Comparison of ENCODE assay signal across 8 cellular contexts in genomic region chr21:46636550-46637289, GRCh38. TPM values are rescaled to one million over a fixed set of nuclear protein-coding genes. Genes with fewer than 3 reads are reported as not detected.
DNase-seq lines count a peak whose midpoint lies in the region; ATAC-seq and TF ChIP-seq lines count a peak whose summit lies in the region.

No MANE protein-coding gene starts in this region.

- in situ Hi-C loops in GM13976 (cut with MboI; ENCODE audit: low sequenced_read_pairs, unreplicated experiment), result no loop called here

- POLR2A ChIA-PET in activated CD8-positive, alpha-beta T cell treated with anti-CD3 and anti-CD28 coated beads, Interleukin-2, amount 10 ng/mL, durations not matched to agents 7 days and 5 days (lab: Charles Lee), result interaction anchor here (1.1 to 5.6 kb wide), 9 partner anchors 10 to 314 kb away, joined by 3 to 36 read pairs (median 5); partner anchors contain the start of genes DIP2A and S100B

- H3K4me3 ChIP-seq in HL-60 (replicated peaks; ENCODE audit: insufficient read depth, low read length) (no peak overlapping the region; the same call in 1 of the 2 replicates), right cardiac atrium (ENCODE audit: low read length) (peak overlapping the region; percentile 48), spleen (peak overlapping the region in 7 of 8 donors; percentile 90 to 98 (median 94))

- H3K9me3 ChIP-seq in right cardiac atrium (ENCODE audit: control insufficient read depth, low read length), result no peaks in the 10 kb centered on the region
- no peaks in the 10 kb centered on the region for H3K9me3 ChIP-seq in spleen

- peak overlapping the region; percentile 92 for H3K4me3 Mint-ChIP-seq in activated CD8-positive, alpha-beta T cell treated with anti-CD3 and anti-CD28 coated beads, Interleukin-2, amount 10 ng/mL, durations not matched to agents 7 days and 5 days

- H3K4me1 ChIP-seq in right cardiac atrium (ENCODE audit: control insufficient read depth, insufficient read depth, low read length) (peaks cover 3% of the 10 kb centered on the region), spleen (peaks cover 29 to 70% (median 52%) of the 10 kb centered on the region in 6 donors)

- CTCF ChIA-PET in activated CD8-positive, alpha-beta T cell treated with anti-CD3 and anti-CD28 coated beads, Interleukin-2, amount 10 ng/mL, durations not matched to agents 7 days and 5 days (lab: Charles Lee), result interaction anchor here (0.7 to 2.7 kb wide), 10 partner anchors 15 to 179 kb away, joined by 3 to 12 read pairs (median 4); no protein-coding TSS in a partner anchor

- DNase-seq in HL-60 (ENCODE audit: low read depth in 1 of 2, low spot score in 1 of 2) (no peak), right cardiac atrium (no peak), spleen (no peak), germinal center (ENCODE audit: low spot score) (no peak), GM13976 (ENCODE audit: low spot score) (no peak)
- DNase-seq in activated CD8-positive, alpha-beta T cell treated with anti-CD3 and anti-CD28 coated beads, Interleukin-2, amount 10 ng/mL, durations not matched to agents 7 days and 5 days, result peak; percentile 38

- peaks cover 44% of the 10 kb centered on the region for H3K36me3 Mint-ChIP-seq in activated CD8-positive, alpha-beta T cell treated with anti-CD3 and anti-CD28 coated beads, Interleukin-2, amount 10 ng/mL, durations not matched to agents 7 days and 5 days (ENCODE audit: low read depth)

- no peak for TF ChIP-seq CTCF in HL-60 (IDR thresholded peaks at IDR 0.05; ENCODE audit: insufficient read depth, low read length)
- TF ChIP-seq CTCF in spleen (IDR thresholded peaks at IDR 0.05 in 8 of 11, conservative IDR thresholded peaks at IDR 0.05 in 3 of 11), result no peak
- no peak for TF ChIP-seq CTCF in GM13976 (IDR thresholded peaks at IDR 0.05; ENCODE audit: borderline replicate concordance, control extremely low read depth, extremely low read depth, insufficient read depth, missing control alignments)

- H3K27me3 Mint-ChIP-seq in activated CD8-positive, alpha-beta T cell treated with anti-CD3 and anti-CD28 coated beads, Interleukin-2, amount 10 ng/mL, durations not matched to agents 7 days and 5 days (ENCODE audit: low read depth), result no peaks in the 10 kb centered on the region

- intact Hi-C loops in right cardiac atrium (cut with DNase I) (no loop called here), spleen (cut with DNase I; ENCODE audit: low total_unique reads) (no loop called here)

- peaks cover 69% of the 10 kb centered on the region for H3K4me1 Mint-ChIP-seq in activated CD8-positive, alpha-beta T cell treated with anti-CD3 and anti-CD28 coated beads, Interleukin-2, amount 10 ng/mL, durations not matched to agents 7 days and 5 days (ENCODE audit: low read depth)

- H3K27ac Mint-ChIP-seq in activated CD8-positive, alpha-beta T cell treated with anti-CD3 and anti-CD28 coated beads, Interleukin-2, amount 10 ng/mL, durations not matched to agents 7 days and 5 days, result peak overlapping the region; percentile 84

- WGBS in right cardiac atrium, result 62% methylated on average over 7 of the region's 7 CpGs
- 62 to 73% (median 65%) methylated on average over 7 of the region's 7 CpGs for WGBS in spleen, 5 donors

- H3K27ac ChIP-seq in HL-60 (replicated peaks) (peak overlapping the region; percentile 99; the same call in 1 of the 2 replicates), right cardiac atrium (ENCODE audit: low read length) (no peak overlapping the region), spleen (peak overlapping the region in 7 of 8 donors; percentile 99 to 100 (median 99))

- H3K36me3 ChIP-seq in spleen, result peaks cover 0 to 31% (median 9%) of the 10 kb centered on the region in 6 donors

- no peak for ATAC-seq in activated CD8-positive, alpha-beta T cell treated with anti-CD3 and anti-CD28 coated beads, Interleukin-2, amount 10 ng/mL, durations not matched to agents 7 days and 5 days
- no peak for ATAC-seq in right cardiac atrium
- no peak for ATAC-seq in GM18517 (IDR thresholded peaks at IDR 0.05; ENCODE audit: unreplicated experiment)
- no peak for ATAC-seq in HG02870 (IDR thresholded peaks at IDR 0.05; ENCODE audit: unreplicated experiment)

- TF ChIP-seq POLR2A in spleen (IDR thresholded peaks at IDR 0.05), result no peak

- H3K9me3 Mint-ChIP-seq in activated CD8-positive, alpha-beta T cell treated with anti-CD3 and anti-CD28 coated beads, Interleukin-2, amount 10 ng/mL, durations not matched to agents 7 days and 5 days (ENCODE audit: insufficient read depth), result no peaks in the 10 kb centered on the region

- H3K27me3 ChIP-seq in HL-60 (ENCODE audit: insufficient read depth, poor library complexity, severe bottlenecking), result no peaks in the 10 kb centered on the region
- no peaks in the 10 kb centered on the region for H3K27me3 ChIP-seq in right cardiac atrium (ENCODE audit: control insufficient read depth, insufficient read depth)
- no peaks in the 10 kb centered on the region for H3K27me3 ChIP-seq in spleen (replicated peaks in 1 of 7)

RNA-seq across cellular contexts. Expression of gene PRMT2, which starts 1.2 kb away (rescaled TPM):
- total RNA-seq in activated CD8-positive, alpha-beta T cell treated with anti-CD3 and anti-CD28 coated beads, Interleukin-2, amount 10 ng/mL, durations not matched to agents 7 days and 5 days, result 100 to 1,000 TPM; 110 to 117 TPM
- 10 to 100 TPM; 66.7 to 75.6 (median 70.9) TPM for total RNA-seq in right cardiac atrium
- 42.5 TPM for polyA plus RNA-seq in right cardiac atrium
- total RNA-seq in spleen, result 100 to 1,000 TPM in 6 of 7 donors, 10 to 100 TPM in 1; 92.4 to 129 (median 115) TPM
- polyA plus RNA-seq in spleen, result 10 to 100 TPM; 57.8 to 75.5 (median 58.1) TPM

RNA-seq across cellular contexts. Expression of gene S100B, which starts 31.8 kb away (rescaled TPM):
- total RNA-seq in activated CD8-positive, alpha-beta T cell treated with anti-CD3 and anti-CD28 coated beads, Interleukin-2, amount 10 ng/mL, durations not matched to agents 7 days and 5 days, result 1 to 10 TPM; 8.5 to 9.5 TPM
- total RNA-seq in right cardiac atrium (10 to 100 TPM in 2 of 4 donors, 1 to 10 TPM in 2; 7.1 to 12.0 (median 9.8) TPM), spleen (10 to 100 TPM; 10.9 to 45.7 (median 21.8) TPM)
- polyA plus RNA-seq in right cardiac atrium (36.3 TPM), spleen (10 to 100 TPM in 2 of 3 donors, 1 to 10 TPM in 1; 9.7 to 46.0 (median 14.2) TPM)
